ENCODE assay signal across 8 cellular contexts in the genomic region with DNA sequence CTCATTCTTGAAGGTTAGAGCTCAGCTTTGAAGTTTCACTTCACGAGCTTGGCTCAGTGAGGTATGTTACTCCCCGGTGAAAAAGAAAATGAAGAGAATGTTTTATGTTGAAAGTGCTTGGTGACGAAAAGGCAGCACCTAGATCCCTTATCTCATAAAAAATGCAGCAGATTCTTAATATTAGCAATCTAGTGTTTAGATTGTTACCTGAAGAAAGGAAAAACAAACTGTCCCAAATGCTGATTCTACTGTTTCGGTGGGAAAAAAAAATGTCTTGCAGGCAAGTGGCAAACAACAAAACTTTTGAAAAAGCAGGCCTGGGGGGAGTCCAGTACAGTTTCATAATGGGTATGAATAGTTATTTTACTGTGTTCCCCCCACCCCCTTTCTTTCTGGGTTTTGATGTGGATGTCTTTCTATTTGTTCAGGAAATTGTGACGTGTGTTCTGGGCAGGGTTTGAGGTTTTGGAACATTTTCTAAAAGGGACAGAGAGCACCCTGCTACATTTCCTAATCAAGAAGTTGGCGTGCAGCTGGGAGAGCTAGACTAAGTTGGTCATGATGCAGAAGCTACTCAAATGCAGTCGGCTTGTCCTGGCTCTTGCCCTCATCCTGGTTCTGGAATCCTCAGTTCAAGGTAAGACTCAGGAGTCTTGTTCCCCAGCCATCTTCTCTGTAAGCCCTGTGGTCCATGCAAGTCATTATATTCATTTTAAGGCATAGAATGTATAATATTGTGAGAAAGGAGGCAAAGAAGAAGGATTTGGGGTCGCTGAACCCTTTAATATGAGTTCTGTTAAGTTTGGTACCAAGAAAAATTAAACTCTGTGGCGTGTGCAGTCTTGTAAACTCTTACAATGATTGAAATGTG. TPM values are rescaled to one million over a fixed set of nuclear protein-coding genes. Genes with fewer than 3 reads are reported as not detected.
DNase-seq lines count a peak whose midpoint lies in the region; ATAC-seq and TF ChIP-seq lines count a peak whose summit lies in the region.

A gene with protein sequence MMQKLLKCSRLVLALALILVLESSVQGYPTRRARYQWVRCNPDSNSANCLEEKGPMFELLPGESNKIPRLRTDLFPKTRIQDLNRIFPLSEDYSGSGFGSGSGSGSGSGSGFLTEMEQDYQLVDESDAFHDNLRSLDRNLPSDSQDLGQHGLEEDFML (plus strand): TSS at position 504 of the 871 bp plus-strand sequence. CDS start 55 bp downstream, at position 559.

- peak within 1 kb of the TSS; percentile 98 for H3K27ac ChIP-seq in CD8-positive, alpha-beta memory T cell (ENCODE audit: low read depth, low read length)
- H3K27ac ChIP-seq in tibial nerve, result peak within 1 kb of the TSS; percentile 77 to 90 (median 87)

- DNase-seq in CD8-positive, alpha-beta memory T cell, result peak; percentile 55 to 90 (median 88)
- DNase-seq in MV-4-11 (lab: John Stamatoyannopoulos, UW), result peak; percentile 98
- peak; percentile 80 for DNase-seq in activated CD8-positive, alpha-beta memory T cell treated with anti-CD3 and anti-CD28 coated beads, Interleukin-2, amount 50 U/mL, for 48 hours
- DNase-seq in osteocyte (ENCODE audit: extremely low spot score, unreplicated experiment), result no peak
- peak; percentile 54 to 91 for DNase-seq in tibial nerve (ENCODE audit: low spot score in 2 of 2)
- no peak for DNase-seq in HuH-7 (ENCODE audit: low spot score)

- H3K4me3 ChIP-seq in CD8-positive, alpha-beta memory T cell (ENCODE audit: low read length), result peak within 1 kb of the TSS; percentile 87
- H3K4me3 ChIP-seq in tibial nerve, result peak within 1 kb of the TSS; percentile 24 to 50 (median 38)

- peak; percentile 64 to 75 for TF ChIP-seq POLR2A in tibial nerve (IDR thresholded peaks at IDR 0.05)

- WGBS in tibial nerve, 2 donors, result 39 to 46% methylated on average over 9 of the region's 9 CpGs

- no peaks in the 10 kb centered on the region for H3K36me3 ChIP-seq in CD8-positive, alpha-beta memory T cell (ENCODE audit: insufficient read depth, low read length)
- no peaks in the 10 kb centered on the region for H3K36me3 ChIP-seq in tibial nerve

- no peaks in the 10 kb centered on the region for H3K27me3 ChIP-seq in CD8-positive, alpha-beta memory T cell (ENCODE audit: insufficient read depth, low read length, poor library complexity, severe bottlenecking)
- no peaks in the 10 kb centered on the region for H3K27me3 ChIP-seq in tibial nerve

- CTCF ChIA-PET in CD8-positive, alpha-beta memory T cell (lab: Charles Lee), result interaction anchor here (0.7 to 2.6 kb wide), 6 partner anchors 28 to 451 kb away, joined by 3 to 22 read pairs (median 5); no protein-coding TSS in a partner anchor

- no peaks in the 10 kb centered on the region for H3K9me3 Mint-ChIP-seq in CD8-positive, alpha-beta memory T cell
- no peaks in the 10 kb centered on the region for H3K9me3 Mint-ChIP-seq in osteocyte (ENCODE audit: unreplicated experiment)

- peak; percentile 77 to 96 for TF ChIP-seq EP300 in tibial nerve (IDR thresholded peaks at IDR 0.05)

- peaks cover 46% of the 10 kb centered on the region for H3K4me1 ChIP-seq in CD8-positive, alpha-beta memory T cell (ENCODE audit: insufficient read depth, low read length)
- peaks cover 0 to 13% (median 2%) of the 10 kb centered on the region in 4 donors for H3K4me1 ChIP-seq in tibial nerve

- H3K4me1 Mint-ChIP-seq in CD8-positive, alpha-beta memory T cell, result peaks cover 45 to 60% (median 59%) of the 10 kb centered on the region in 3 donors
- peaks cover 59% of the 10 kb centered on the region for H3K4me1 Mint-ChIP-seq in osteocyte (ENCODE audit: unreplicated experiment)

- H3K27me3 Mint-ChIP-seq in CD8-positive, alpha-beta memory T cell, result peaks cover 0 to 1% of the 10 kb centered on the region in 2 donors
- no peaks in the 10 kb centered on the region for H3K27me3 Mint-ChIP-seq in osteocyte (ENCODE audit: unreplicated experiment)

- peak within 1 kb of the TSS; percentile 86 to 98 (median 95) for H3K4me3 Mint-ChIP-seq in CD8-positive, alpha-beta memory T cell
- H3K4me3 Mint-ChIP-seq in osteocyte (ENCODE audit: unreplicated experiment), result peak within 1 kb of the TSS; percentile 73

- H3K36me3 Mint-ChIP-seq in CD8-positive, alpha-beta memory T cell, result peaks cover 0 to 38% (median 3%) of the 10 kb centered on the region in 3 donors
- H3K36me3 Mint-ChIP-seq in osteocyte (ENCODE audit: unreplicated experiment), result no peaks in the 10 kb centered on the region

- no peak for TF ChIP-seq CTCF in osteocyte (IDR thresholded peaks at IDR 0.05)
- peak in 1 of 5 experiments; percentile 8 for TF ChIP-seq CTCF in tibial nerve (IDR thresholded peaks at IDR 0.05)

- ATAC-seq in GM21717 (IDR thresholded peaks at IDR 0.05; ENCODE audit: unreplicated experiment) (peak; percentile 61), esophagus mucosa (peak; percentile 64)

- no peaks in the 10 kb centered on the region for H3K9me3 ChIP-seq in CD8-positive, alpha-beta memory T cell (ENCODE audit: low read length)
- H3K9me3 ChIP-seq in tibial nerve, result no peaks in the 10 kb centered on the region

- POLR2A ChIA-PET in CD8-positive, alpha-beta memory T cell (lab: Charles Lee), result interaction anchor here (0.6 to 1.6 kb wide), 6 partner anchors 11 to 83 kb away, joined by 3 to 22 read pairs (median 4); no protein-coding TSS in a partner anchor

- H3K27ac Mint-ChIP-seq in CD8-positive, alpha-beta memory T cell, result peak within 1 kb of the TSS; percentile 97 to 99 (median 98)
- H3K27ac Mint-ChIP-seq in osteocyte (ENCODE audit: unreplicated experiment), result peak within 1 kb of the TSS; percentile 96

RNA-seq across cellular contexts. Expression of the gene that starts here (rescaled TPM):
- total RNA-seq in CD8-positive, alpha-beta memory T cell, result 100 to 1,000 TPM; 659 to 662 TPM
- polyA plus RNA-seq in CD8-positive, alpha-beta memory T cell, result 274 TPM
- 7.9 TPM for total RNA-seq in esophagus mucosa
- total RNA-seq in osteocyte, result 30.0 and 35.9 TPM in 2 replicates
- total RNA-seq in tibial nerve, result 100 to 1,000 TPM in 3 of 4 donors, 10 to 100 TPM in 1; 90.0 to 313 (median 105) TPM

Comparison
In these comparisons a context has a peak if more than half of its experiments do, and no peak if none do; other contexts are left out.
1. DNase-seq: peak in CD8-positive, alpha-beta memory T cell (5 of 5), MV-4-11 (single experiment), activated CD8-positive, alpha-beta memory T cell treated with anti-CD3 and anti-CD28 coated beads, Interleukin-2, amount 50 U/mL, for 48 hours (single experiment) and tibial nerve (2 of 2); none in osteocyte (single experiment) and HuH-7 (single experiment).